ENCODE assay signal across 1 cellular context in the genomic region with DNA sequence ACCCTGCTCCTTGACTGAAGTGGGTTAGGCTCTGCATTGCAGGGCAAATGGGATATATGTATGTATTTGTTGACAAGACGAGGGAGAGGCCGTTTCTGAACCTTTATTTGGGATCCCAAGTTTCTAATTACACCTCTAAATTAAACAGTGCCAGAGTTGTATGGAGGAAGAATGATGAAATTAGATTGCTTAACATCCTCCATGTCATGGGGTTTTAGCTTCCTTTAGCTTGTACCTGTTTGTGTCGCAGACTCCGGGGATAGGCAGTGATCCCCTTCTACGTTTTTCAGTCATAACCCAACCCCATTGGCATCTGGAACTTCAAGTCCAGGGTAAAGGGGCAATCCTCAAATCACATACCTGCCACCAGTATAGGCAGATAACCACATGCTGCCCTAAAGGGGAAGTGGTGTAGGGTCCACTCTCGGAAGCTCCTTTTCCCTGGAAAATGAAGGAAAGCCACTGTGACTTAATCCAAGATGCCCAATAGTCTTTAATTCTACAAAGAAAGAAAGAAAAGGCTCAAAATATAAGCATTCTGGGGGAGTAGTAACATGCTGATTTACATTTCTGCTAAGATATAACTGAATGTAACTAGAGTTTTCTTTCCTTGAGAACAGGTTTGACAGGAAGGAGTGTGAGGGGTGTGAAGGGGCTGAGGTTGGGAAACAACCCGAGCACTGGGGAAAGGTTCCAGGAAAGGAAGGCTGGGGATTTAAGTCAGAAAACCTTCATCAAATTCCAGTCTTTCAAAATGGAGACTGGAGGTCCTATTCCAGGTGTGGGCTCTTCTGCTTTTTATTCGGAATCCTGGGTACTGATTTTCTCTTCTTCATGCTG.
TF ChIP-seq lines count a peak whose summit lies in the region.

No MANE protein-coding gene starts in this region.

TF ChIP-seq in GM23338, 12 proteins besides CTCF, POLR2A, EP300 and RAD21:
- TF ChIP-seq, protein P1, sequence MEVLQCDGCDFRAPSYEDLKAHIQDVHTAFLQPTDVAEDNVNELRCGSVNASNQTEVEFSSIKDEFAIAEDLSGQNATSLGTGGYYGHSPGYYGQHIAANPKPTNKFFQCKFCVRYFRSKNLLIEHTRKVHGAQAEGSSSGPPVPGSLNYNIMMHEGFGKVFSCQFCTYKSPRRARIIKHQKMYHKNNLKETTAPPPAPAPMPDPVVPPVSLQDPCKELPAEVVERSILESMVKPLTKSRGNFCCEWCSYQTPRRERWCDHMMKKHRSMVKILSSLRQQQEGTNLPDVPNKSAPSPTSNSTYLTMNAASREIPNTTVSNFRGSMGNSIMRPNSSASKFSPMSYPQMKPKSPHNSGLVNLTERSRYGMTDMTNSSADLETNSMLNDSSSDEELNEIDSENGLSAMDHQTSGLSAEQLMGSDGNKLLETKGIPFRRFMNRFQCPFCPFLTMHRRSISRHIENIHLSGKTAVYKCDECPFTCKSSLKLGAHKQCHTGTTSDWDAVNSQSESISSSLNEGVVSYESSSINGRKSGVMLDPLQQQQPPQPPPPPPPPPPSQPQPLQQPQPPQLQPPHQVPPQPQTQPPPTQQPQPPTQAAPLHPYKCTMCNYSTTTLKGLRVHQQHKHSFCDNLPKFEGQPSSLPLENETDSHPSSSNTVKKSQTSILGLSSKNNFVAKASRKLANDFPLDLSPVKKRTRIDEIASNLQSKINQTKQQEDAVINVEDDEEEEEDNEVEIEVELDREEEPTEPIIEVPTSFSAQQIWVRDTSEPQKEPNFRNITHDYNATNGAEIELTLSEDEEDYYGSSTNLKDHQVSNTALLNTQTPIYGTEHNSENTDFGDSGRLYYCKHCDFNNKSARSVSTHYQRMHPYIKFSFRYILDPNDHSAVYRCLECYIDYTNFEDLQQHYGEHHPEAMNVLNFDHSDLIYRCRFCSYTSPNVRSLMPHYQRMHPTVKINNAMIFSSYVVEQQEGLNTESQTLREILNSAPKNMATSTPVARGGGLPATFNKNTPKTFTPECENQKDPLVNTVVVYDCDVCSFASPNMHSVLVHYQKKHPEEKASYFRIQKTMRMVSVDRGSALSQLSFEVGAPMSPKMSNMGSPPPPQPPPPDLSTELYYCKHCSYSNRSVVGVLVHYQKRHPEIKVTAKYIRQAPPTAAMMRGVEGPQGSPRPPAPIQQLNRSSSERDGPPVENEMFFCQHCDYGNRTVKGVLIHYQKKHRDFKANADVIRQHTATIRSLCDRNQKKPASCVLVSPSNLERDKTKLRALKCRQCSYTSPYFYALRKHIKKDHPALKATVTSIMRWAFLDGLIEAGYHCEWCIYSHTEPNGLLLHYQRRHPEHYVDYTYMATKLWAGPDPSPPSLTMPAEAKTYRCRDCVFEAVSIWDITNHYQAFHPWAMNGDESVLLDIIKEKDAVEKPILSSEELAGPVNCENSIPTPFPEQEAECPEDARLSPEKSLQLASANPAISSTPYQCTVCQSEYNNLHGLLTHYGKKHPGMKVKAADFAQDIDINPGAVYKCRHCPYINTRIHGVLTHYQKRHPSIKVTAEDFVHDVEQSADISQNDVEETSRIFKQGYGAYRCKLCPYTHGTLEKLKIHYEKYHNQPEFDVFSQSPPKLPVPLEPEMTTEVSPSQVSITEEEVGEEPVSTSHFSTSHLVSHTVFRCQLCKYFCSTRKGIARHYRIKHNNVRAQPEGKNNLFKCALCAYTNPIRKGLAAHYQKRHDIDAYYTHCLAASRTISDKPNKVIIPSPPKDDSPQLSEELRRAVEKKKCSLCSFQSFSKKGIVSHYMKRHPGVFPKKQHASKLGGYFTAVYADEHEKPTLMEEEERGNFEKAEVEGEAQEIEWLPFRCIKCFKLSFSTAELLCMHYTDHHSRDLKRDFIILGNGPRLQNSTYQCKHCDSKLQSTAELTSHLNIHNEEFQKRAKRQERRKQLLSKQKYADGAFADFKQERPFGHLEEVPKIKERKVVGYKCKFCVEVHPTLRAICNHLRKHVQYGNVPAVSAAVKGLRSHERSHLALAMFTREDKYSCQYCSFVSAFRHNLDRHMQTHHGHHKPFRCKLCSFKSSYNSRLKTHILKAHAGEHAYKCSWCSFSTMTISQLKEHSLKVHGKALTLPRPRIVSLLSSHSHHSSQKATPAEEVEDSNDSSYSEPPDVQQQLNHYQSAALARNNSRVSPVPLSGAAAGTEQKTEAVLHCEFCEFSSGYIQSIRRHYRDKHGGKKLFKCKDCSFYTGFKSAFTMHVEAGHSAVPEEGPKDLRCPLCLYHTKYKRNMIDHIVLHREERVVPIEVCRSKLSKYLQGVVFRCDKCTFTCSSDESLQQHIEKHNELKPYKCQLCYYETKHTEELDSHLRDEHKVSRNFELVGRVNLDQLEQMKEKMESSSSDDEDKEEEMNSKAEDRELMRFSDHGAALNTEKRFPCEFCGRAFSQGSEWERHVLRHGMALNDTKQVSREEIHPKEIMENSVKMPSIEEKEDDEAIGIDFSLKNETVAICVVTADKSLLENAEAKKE (CRISPR knock-in tag; IDR thresholded peaks at IDR 0.05), result no peak
- no peak for TF ChIP-seq CREB1 (CRISPR knock-in tag; IDR thresholded peaks at IDR 0.05; ENCODE audit: low read depth)
- TF ChIP-seq ZNF114 (CRISPR knock-in tag; IDR thresholded peaks at IDR 0.05), result no peak
